ENCODE assay signal across 1 cellular context in the genomic region with DNA sequence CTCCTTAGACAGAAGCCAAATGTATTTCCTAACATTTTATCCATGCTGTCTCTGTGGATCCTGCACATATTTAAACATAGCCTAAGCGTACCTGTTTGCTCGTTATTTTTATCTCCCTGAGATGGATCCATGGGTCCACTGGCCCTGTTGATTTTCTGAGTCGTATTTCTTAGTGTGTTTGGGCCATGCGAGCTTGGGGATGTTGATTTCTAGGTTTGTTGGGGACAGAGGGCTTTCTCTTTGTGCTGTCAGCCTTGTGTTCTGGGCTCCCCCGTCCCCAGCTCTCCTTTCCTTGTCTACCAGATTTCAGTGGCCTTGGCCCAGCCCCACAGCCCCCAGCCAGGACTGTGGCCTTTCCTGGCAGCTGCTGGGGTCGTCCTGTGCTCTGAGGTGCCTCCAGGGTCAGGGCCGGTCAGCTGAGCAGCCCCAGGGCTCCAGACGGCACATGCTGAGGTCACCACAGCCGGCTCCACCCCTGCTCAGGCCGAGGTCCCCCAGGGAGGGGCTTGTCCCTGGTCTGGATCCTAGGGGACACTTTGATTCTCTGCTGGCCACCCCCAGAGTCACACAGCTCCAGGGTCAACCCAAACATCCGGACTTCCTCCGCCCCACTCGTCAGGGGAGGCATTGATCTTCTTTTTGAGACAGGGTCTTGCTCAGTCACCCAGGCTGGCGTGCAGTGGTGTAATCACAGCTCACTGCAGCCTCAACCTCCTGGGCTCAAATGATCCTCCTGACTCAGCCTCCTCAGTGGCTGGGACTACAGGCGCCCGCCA.
TF ChIP-seq lines count a peak whose summit lies in the region.

No MANE protein-coding gene starts in this region.

TF ChIP-seq in HepG2, 621 proteins besides CTCF, POLR2A, EP300 and RAD21 (continued from another document and continues in another):
- TF ChIP-seq, protein P1, sequence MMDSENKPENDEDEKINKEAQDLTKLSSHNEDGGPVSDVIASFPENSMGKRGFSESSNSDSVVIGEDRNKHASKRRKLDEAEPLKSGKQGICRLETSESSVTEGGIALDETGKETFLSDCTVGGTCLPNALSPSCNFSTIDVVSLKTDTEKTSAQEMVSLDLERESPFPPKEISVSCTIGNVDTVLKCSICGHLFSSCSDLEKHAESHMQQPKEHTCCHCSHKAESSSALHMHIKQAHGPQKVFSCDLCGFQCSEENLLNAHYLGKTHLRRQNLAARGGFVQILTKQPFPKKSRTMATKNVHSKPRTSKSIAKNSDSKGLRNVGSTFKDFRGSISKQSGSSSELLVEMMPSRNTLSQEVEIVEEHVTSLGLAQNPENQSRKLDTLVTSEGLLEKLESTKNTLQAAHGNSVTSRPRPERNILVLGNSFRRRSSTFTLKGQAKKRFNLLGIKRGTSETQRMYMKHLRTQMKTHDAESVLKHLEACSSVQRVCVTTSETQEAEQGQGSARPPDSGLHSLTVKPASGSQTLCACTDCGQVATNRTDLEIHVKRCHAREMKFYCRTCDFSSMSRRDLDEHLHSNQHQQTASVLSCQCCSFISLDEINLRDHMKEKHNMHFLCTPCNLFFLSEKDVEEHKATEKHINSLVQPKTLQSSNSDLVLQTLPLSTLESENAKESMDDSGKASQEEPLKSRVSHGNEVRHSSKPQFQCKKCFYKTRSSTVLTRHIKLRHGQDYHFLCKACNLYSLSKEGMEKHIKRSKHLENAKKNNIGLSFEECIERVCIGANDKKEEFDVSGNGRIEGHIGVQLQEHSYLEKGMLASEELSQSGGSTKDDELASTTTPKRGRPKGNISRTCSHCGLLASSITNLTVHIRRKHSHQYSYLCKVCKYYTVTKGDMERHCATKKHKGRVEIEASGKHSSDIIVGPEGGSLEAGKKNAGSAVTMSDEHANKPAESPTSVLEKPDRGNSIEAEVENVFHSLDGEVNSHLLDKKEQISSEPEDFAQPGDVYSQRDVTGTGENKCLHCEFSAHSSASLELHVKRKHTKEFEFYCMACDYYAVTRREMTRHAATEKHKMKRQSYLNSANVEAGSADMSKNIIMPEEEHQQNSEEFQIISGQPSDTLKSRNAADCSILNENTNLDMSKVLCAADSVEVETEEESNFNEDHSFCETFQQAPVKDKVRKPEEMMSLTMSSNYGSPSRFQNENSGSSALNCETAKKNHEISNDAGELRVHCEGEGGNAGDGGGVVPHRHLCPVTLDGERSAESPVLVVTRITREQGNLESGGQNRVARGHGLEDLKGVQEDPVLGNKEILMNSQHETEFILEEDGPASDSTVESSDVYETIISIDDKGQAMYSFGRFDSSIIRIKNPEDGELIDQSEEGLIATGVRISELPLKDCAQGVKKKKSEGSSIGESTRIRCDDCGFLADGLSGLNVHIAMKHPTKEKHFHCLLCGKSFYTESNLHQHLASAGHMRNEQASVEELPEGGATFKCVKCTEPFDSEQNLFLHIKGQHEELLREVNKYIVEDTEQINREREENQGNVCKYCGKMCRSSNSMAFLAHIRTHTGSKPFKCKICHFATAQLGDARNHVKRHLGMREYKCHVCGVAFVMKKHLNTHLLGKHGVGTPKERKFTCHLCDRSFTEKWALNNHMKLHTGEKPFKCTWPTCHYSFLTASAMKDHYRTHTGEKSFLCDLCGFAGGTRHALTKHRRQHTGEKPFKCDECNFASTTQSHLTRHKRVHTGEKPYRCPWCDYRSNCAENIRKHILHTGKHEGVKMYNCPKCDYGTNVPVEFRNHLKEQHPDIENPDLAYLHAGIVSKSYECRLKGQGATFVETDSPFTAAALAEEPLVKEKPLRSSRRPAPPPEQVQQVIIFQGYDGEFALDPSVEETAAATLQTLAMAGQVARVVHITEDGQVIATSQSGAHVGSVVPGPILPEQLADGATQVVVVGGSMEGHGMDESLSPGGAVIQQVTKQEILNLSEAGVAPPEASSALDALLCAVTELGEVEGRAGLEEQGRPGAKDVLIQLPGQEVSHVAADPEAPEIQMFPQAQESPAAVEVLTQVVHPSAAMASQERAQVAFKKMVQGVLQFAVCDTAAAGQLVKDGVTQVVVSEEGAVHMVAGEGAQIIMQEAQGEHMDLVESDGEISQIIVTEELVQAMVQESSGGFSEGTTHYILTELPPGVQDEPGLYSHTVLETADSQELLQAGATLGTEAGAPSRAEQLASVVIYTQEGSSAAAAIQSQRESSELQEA (CRISPR knock-in tag; IDR thresholded peaks at IDR 0.05; ENCODE audit: not compliant biosample characterization): no peak
- no peak for TF ChIP-seq ZNF577 (CRISPR knock-in tag; IDR thresholded peaks at IDR 0.05; ENCODE audit: borderline replicate concordance, low read depth)
- TF ChIP-seq ZNF724P (CRISPR knock-in tag; IDR thresholded peaks at IDR 0.05; ENCODE audit: borderline replicate concordance): 0 out of 2 replicates have a peak, but pooled peaks have one; percentile 39
- TF ChIP-seq DNMT3B (CRISPR knock-in tag; conservative IDR thresholded peaks at IDR 0.05): 0 out of 2 replicates have a peak, but pooled peaks have one; percentile 27
- no peak for TF ChIP-seq FOXA1 (IDR thresholded peaks at IDR 0.05)
- peak; percentile 18; the same call in 1 of the 2 replicates for TF ChIP-seq FOXA1 (CRISPR knock-in tag; IDR thresholded peaks at IDR 0.05)
- peak; percentile 82; the same call in 1 of the 2 replicates for TF ChIP-seq KDM1A (CRISPR knock-in tag; IDR thresholded peaks at IDR 0.05)
- TF ChIP-seq, protein P2, sequence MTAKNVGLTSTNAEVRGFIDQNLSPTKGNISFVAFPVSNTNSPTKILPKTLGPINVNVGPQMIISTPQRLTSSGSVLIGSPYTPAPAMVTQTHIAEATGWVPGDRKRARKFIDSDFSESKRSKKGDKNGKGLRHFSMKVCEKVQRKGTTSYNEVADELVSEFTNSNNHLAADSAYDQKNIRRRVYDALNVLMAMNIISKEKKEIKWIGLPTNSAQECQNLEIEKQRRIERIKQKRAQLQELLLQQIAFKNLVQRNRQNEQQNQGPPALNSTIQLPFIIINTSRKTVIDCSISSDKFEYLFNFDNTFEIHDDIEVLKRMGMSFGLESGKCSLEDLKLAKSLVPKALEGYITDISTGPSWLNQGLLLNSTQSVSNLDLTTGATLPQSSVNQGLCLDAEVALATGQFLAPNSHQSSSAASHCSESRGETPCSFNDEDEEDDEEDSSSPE (CRISPR knock-in tag; IDR thresholded peaks at IDR 0.05): 0 out of 2 replicates have a peak, but pooled peaks have one; percentile 25
- TF ChIP-seq, protein P3, sequence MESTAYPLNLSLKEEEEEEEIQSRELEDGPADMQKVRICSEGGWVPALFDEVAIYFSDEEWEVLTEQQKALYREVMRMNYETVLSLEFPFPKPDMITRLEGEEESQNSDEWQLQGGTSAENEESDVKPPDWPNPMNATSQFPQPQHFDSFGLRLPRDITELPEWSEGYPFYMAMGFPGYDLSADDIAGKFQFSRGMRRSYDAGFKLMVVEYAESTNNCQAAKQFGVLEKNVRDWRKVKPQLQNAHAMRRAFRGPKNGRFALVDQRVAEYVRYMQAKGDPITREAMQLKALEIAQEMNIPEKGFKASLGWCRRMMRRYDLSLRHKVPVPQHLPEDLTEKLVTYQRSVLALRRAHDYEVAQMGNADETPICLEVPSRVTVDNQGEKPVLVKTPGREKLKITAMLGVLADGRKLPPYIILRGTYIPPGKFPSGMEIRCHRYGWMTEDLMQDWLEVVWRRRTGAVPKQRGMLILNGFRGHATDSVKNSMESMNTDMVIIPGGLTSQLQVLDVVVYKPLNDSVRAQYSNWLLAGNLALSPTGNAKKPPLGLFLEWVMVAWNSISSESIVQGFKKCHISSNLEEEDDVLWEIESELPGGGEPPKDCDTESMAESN (CRISPR knock-in tag; conservative IDR thresholded peaks at IDR 0.05): peak; percentile 52
- 0 out of 2 replicates have a peak, but pooled peaks have one; percentile 48 for TF ChIP-seq ZNF350 (CRISPR knock-in tag; IDR thresholded peaks at IDR 0.05; ENCODE audit: borderline replicate concordance, low read depth)
- peak; percentile 37; the same call in 1 of the 2 replicates for TF ChIP-seq CREM (IDR thresholded peaks at IDR 0.05)
- TF ChIP-seq CREM (CRISPR knock-in tag; IDR thresholded peaks at IDR 0.05): no peak
- no peak for TF ChIP-seq ZFP1 (CRISPR knock-in tag; IDR thresholded peaks at IDR 0.05)
- TF ChIP-seq, protein P4, sequence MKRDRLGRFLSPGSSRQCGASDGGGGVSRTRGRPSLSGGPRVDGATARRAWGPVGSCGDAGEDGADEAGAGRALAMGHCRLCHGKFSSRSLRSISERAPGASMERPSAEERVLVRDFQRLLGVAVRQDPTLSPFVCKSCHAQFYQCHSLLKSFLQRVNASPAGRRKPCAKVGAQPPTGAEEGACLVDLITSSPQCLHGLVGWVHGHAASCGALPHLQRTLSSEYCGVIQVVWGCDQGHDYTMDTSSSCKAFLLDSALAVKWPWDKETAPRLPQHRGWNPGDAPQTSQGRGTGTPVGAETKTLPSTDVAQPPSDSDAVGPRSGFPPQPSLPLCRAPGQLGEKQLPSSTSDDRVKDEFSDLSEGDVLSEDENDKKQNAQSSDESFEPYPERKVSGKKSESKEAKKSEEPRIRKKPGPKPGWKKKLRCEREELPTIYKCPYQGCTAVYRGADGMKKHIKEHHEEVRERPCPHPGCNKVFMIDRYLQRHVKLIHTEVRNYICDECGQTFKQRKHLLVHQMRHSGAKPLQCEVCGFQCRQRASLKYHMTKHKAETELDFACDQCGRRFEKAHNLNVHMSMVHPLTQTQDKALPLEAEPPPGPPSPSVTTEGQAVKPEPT (CRISPR knock-in tag; IDR thresholded peaks at IDR 0.05; ENCODE audit: low read depth): peak; percentile 81; the same call in 1 of the 2 replicates
- 0 out of 2 replicates have a peak, but pooled peaks have one; percentile 42 for TF ChIP-seq ZSCAN29 (CRISPR knock-in tag; conservative IDR thresholded peaks at IDR 0.05)
- no peak for TF ChIP-seq SRSF1 (optimal IDR thresholded peaks at IDR 0.05; ENCODE audit: low read depth, low read length)
- peak; percentile 62 for TF ChIP-seq SKI (IDR thresholded peaks at IDR 0.05; ENCODE audit: partially characterized antibody)
- TF ChIP-seq, protein P5, sequence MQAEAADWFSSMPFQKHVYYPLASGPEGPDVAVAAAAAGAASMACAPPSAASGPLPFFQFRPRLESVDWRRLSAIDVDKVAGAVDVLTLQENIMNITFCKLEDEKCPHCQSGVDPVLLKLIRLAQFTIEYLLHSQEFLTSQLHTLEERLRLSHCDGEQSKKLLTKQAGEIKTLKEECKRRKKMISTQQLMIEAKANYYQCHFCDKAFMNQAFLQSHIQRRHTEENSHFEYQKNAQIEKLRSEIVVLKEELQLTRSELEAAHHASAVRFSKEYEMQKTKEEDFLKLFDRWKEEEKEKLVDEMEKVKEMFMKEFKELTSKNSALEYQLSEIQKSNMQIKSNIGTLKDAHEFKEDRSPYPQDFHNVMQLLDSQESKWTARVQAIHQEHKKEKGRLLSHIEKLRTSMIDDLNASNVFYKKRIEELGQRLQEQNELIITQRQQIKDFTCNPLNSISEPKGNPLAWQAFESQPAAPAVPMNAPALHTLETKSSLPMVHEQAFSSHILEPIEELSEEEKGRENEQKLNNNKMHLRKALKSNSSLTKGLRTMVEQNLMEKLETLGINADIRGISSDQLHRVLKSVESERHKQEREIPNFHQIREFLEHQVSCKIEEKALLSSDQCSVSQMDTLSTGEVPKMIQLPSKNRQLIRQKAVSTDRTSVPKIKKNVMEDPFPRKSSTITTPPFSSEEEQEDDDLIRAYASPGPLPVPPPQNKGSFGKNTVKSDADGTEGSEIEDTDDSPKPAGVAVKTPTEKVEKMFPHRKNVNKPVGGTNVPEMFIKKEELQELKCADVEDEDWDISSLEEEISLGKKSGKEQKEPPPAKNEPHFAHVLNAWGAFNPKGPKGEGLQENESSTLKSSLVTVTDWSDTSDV (CRISPR knock-in tag; IDR thresholded peaks at IDR 0.05): no peak
- TF ChIP-seq, protein P6, sequence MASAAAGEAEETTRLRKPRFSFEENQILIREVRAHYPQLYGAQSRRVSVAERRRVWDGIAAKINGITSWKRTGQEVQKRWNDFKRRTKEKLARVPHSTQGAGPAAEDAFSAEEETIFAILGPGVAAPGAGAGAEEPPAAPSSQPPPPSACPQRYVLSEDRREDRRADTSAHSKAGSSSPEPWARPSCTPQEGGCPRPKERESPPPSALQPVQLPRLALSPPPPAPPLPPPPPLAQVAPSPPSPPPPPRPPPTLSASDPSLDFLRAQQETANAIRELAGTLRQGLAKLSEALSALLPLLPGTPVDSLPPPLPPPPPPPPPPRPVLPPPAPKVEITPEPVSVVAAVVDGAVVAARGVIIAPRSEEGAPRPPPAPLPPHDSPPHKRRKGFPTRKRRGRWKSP (CRISPR knock-in tag; IDR thresholded peaks at IDR 0.05): no peak
- peak; percentile 91 for TF ChIP-seq RXRB (CRISPR knock-in tag; IDR thresholded peaks at IDR 0.05; ENCODE audit: borderline replicate concordance)
- TF ChIP-seq ZKSCAN8 (CRISPR knock-in tag; IDR thresholded peaks at IDR 0.05; ENCODE audit: borderline replicate concordance): peak; percentile 43; the same call in 1 of the 2 replicates
- TF ChIP-seq, protein P7, sequence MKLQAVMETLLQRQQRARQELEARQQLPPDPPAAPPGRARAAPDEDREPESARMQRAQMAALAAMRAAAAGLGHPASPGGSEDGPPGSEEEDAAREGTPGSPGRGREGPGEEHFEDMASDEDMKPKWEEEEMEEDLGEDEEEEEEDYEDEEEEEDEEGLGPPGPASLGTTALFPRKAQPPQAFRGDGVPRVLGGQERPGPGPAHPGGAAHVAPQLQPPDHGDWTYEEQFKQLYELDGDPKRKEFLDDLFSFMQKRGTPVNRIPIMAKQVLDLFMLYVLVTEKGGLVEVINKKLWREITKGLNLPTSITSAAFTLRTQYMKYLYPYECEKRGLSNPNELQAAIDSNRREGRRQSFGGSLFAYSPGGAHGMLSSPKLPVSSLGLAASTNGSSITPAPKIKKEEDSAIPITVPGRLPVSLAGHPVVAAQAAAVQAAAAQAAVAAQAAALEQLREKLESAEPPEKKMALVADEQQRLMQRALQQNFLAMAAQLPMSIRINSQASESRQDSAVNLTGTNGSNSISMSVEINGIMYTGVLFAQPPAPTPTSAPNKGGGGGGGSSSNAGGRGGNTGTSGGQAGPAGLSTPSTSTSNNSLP (IDR thresholded peaks at IDR 0.05; ENCODE audit: low read depth, low read length): no peak
- 0 out of 2 replicates have a peak, but pooled peaks have one; percentile 21 for TF ChIP-seq ZNF761 (CRISPR knock-in tag; conservative IDR thresholded peaks at IDR 0.05)
- no peak for TF ChIP-seq ZBTB8A (CRISPR knock-in tag; IDR thresholded peaks at IDR 0.05; ENCODE audit: borderline replicate concordance, low read depth)
- TF ChIP-seq ELF3 (CRISPR knock-in tag; IDR thresholded peaks at IDR 0.05): 0 out of 2 replicates have a peak, but pooled peaks have one; percentile 11
- no peak for TF ChIP-seq SP2 (CRISPR knock-in tag; IDR thresholded peaks at IDR 0.05)
- TF ChIP-seq ZSCAN25 (CRISPR knock-in tag; IDR thresholded peaks at IDR 0.05): peak; percentile 97
- peak; percentile 38; the same call in 1 of the 2 replicates for TF ChIP-seq ZNF263 (CRISPR knock-in tag; IDR thresholded peaks at IDR 0.05)
- TF ChIP-seq, protein P8, sequence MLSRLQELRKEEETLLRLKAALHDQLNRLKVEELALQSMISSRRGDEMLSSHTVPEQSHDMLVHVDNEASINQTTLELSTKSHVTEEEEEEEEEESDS (CRISPR knock-in tag; IDR thresholded peaks at IDR 0.05; ENCODE audit: borderline replicate concordance): no peak
- TF ChIP-seq, protein P9, sequence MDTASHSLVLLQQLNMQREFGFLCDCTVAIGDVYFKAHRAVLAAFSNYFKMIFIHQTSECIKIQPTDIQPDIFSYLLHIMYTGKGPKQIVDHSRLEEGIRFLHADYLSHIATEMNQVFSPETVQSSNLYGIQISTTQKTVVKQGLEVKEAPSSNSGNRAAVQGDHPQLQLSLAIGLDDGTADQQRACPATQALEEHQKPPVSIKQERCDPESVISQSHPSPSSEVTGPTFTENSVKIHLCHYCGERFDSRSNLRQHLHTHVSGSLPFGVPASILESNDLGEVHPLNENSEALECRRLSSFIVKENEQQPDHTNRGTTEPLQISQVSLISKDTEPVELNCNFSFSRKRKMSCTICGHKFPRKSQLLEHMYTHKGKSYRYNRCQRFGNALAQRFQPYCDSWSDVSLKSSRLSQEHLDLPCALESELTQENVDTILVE (CRISPR knock-in tag; IDR thresholded peaks at IDR 0.05): 0 out of 2 replicates have a peak, but pooled peaks have one; percentile 12
- no peak for TF ChIP-seq ZNF326 (CRISPR knock-in tag; IDR thresholded peaks at IDR 0.05; ENCODE audit: borderline replicate concordance)
- peak; percentile 74; the same call in 1 of the 2 replicates for TF ChIP-seq ESRRA (CRISPR knock-in tag; IDR thresholded peaks at IDR 0.05; ENCODE audit: low read depth)
